In the genomic region with DNA sequence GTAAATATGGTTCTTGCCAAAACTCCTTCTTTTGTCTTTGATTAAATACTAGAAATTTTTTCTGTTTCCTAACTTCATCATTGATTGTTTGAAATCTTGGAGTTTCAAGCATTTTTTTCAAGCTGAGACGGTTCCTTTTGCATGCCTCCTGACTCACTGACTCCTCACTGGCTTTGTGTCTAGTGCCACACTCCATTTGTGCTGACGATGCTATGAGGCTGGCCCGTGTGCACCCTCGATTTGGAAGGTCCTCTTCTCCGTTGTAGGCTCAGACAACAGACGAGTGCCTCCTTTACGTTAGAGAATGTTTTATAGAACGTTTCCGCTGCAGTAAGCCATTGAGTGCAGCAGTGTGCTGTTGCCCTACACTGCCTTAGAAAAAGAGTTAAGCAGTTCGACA, we compare ENCODE assay signal across 19 cellular contexts. TPM values are rescaled to one million over a fixed set of nuclear protein-coding genes. Genes with fewer than 3 reads are reported as not detected.
A peak's percentile ranks its signal among the peaks of the same experiment; 100 is the strongest.
DNase-seq lines count a peak whose midpoint lies in the region; ATAC-seq and TF ChIP-seq lines count a peak whose summit lies in the region.
"Had no signal": no experiment of that assay in that cellular context is flagged by ENCODE, and none has a peak within 500 bp of the region (broad histone marks: within the 10 kb centered on the region; RNA-seq: fewer than 3 reads in every experiment).

No MANE protein-coding gene starts in this region.

- intact Hi-C loops in CD14-positive monocyte (cut with micrococcal nuclease): no loop called here
- intact Hi-C loops in CD4-positive, alpha-beta T cell (cut with DNase I, micrococcal nuclease): no loop called here

- no peaks in the 10 kb centered on the region for H3K27me3 ChIP-seq in lung (ENCODE audit: control insufficient read depth, insufficient read depth)
- H3K27me3 ChIP-seq in CD4-positive, alpha-beta T cell (ENCODE audit: control insufficient read depth, insufficient read depth, low read length): no peaks in the 10 kb centered on the region
- H3K27me3 ChIP-seq: left lung had no signal

- H3K4me3 ChIP-seq in lung: no peak overlapping the region
- H3K4me3 ChIP-seq: left lung, thoracic aorta had no signal

- H3K4me1 Mint-ChIP-seq in CD14-positive monocyte: peaks cover 83% of the 10 kb centered on the region
- H3K4me1 Mint-ChIP-seq in activated CD4-positive, alpha-beta memory T cell treated with anti-CD3 and anti-CD28 coated beads, Interleukin-2, amount 10 ng/mL, durations not matched to agents 7 days and 5 days: peaks cover 84% of the 10 kb centered on the region
- H3K4me1 Mint-ChIP-seq in CD4-positive, alpha-beta T cell (ENCODE audit: low read depth): peaks cover 4% of the 10 kb centered on the region

- H3K9me3 ChIP-seq in lung (ENCODE audit: control insufficient read depth in 2 of 2, insufficient read depth in 1 of 2, low read length in 1 of 2): peaks cover 0 to 2% of the 10 kb centered on the region in 2 donors
- no peaks in the 10 kb centered on the region for H3K9me3 ChIP-seq in CD4-positive, alpha-beta T cell (ENCODE audit: control insufficient read depth, low read length)
- H3K9me3 ChIP-seq: left lung, thoracic aorta had no signal

- H3K27ac Mint-ChIP-seq in CD14-positive monocyte: peak overlapping the region; percentile 70 to 92 (median 88)
- peak overlapping the region; percentile 84 for H3K27ac Mint-ChIP-seq in activated CD4-positive, alpha-beta memory T cell treated with anti-CD3 and anti-CD28 coated beads, Interleukin-2, amount 10 ng/mL, durations not matched to agents 7 days and 5 days
- H3K27ac Mint-ChIP-seq in CD4-positive, alpha-beta T cell: no peak overlapping the region

- no peak for ATAC-seq in lung (ENCODE audit: insufficient read depth, low FRiP score)
- ATAC-seq in HG03097 (IDR thresholded peaks at IDR 0.05; ENCODE audit: low FRiP score, unreplicated experiment): no peak
- ATAC-seq in HG02970 (IDR thresholded peaks at IDR 0.05; ENCODE audit: low FRiP score, unreplicated experiment): no peak
- ATAC-seq in CD4-positive, alpha-beta T cell (ENCODE audit: poor library complexity): no peak
- ATAC-seq: esophagus mucosa, left lung, Right ventricle myocardium inferior had no signal

- TF ChIP-seq CTCF in CD14-positive monocyte (IDR thresholded peaks at IDR 0.05) (no peak), lung (IDR thresholded peaks at IDR 0.05; ENCODE audit: control extremely low read depth, extremely low read depth) (no peak)
- no peak for TF ChIP-seq CTCF in CD4-positive, alpha-beta T cell (IDR thresholded peaks at IDR 0.05)

- 71 to 91% methylated on average over 10 of the region's 10 CpGs for WGBS in lung, 2 donors

- H3K9me3 Mint-ChIP-seq in CD14-positive monocyte: no peaks in the 10 kb centered on the region
- no peaks in the 10 kb centered on the region for H3K9me3 Mint-ChIP-seq in activated CD4-positive, alpha-beta memory T cell treated with anti-CD3 and anti-CD28 coated beads, Interleukin-2, amount 10 ng/mL, durations not matched to agents 7 days and 5 days
- H3K9me3 Mint-ChIP-seq in CD4-positive, alpha-beta T cell: no peaks in the 10 kb centered on the region
- H3K9me3 Mint-ChIP-seq: central memory CD8-positive, alpha-beta T cell had no signal

- peak overlapping the region in 1 of 2 donors; percentile 42 for H3K4me3 Mint-ChIP-seq in CD14-positive monocyte
- no peak overlapping the region for H3K4me3 Mint-ChIP-seq in activated CD4-positive, alpha-beta memory T cell treated with anti-CD3 and anti-CD28 coated beads, Interleukin-2, amount 10 ng/mL, durations not matched to agents 7 days and 5 days
- H3K4me3 Mint-ChIP-seq in CD4-positive, alpha-beta T cell: no peak overlapping the region
- H3K4me3 Mint-ChIP-seq: central memory CD8-positive, alpha-beta T cell had no signal

- peaks cover 0 to 1% of the 10 kb centered on the region in 2 donors for H3K4me1 ChIP-seq in lung (ENCODE audit: control insufficient read depth in 2 of 2, insufficient read depth in 2 of 2, low read length in 2 of 2)

- CTCF ChIA-PET in activated CD4-positive, alpha-beta memory T cell treated with anti-CD3 and anti-CD28 coated beads, Interleukin-2, amount 10 ng/mL, durations not matched to agents 7 days and 5 days (lab: Charles Lee): interaction anchor here (0.6 kb wide), 1 partner anchor 267 kb away, joined by 3 read pairs; no protein-coding TSS in a partner anchor
- CTCF ChIA-PET in CD4-positive, alpha-beta T cell (lab: Charles Lee): no interaction called here

- POLR2A ChIA-PET in activated CD4-positive, alpha-beta memory T cell treated with anti-CD3 and anti-CD28 coated beads, Interleukin-2, amount 10 ng/mL, durations not matched to agents 7 days and 5 days (lab: Charles Lee): interaction anchor here (14.0 kb wide), 1 partner anchor 12 kb away, joined by 415 read pairs; the partner anchor contains the start of gene CSGALNACT2
- POLR2A ChIA-PET in CD4-positive, alpha-beta T cell (lab: Charles Lee): no interaction called here

- no peak overlapping the region for H3K27ac ChIP-seq in lung (ENCODE audit: low read depth in 1 of 2, low read length in 1 of 2)
- no peak overlapping the region for H3K27ac ChIP-seq in CD4-positive, alpha-beta T cell (ENCODE audit: low read depth, low read length)
- H3K27ac ChIP-seq: thoracic aorta, VCaP had no signal

- peaks cover 0 to 6% of the 10 kb centered on the region in 2 donors for H3K36me3 Mint-ChIP-seq in CD14-positive monocyte
- no peaks in the 10 kb centered on the region for H3K36me3 Mint-ChIP-seq in activated CD4-positive, alpha-beta memory T cell treated with anti-CD3 and anti-CD28 coated beads, Interleukin-2, amount 10 ng/mL, durations not matched to agents 7 days and 5 days (ENCODE audit: low read depth)
- no peaks in the 10 kb centered on the region for H3K36me3 Mint-ChIP-seq in CD4-positive, alpha-beta T cell (ENCODE audit: low read depth)

- peaks cover 1 to 3% (median 2%) of the 10 kb centered on the region in 3 donors for H3K27me3 Mint-ChIP-seq in CD14-positive monocyte (ENCODE audit: low read depth in 3 of 3)
- no peaks in the 10 kb centered on the region for H3K27me3 Mint-ChIP-seq in activated CD4-positive, alpha-beta memory T cell treated with anti-CD3 and anti-CD28 coated beads, Interleukin-2, amount 10 ng/mL, durations not matched to agents 7 days and 5 days
- H3K27me3 Mint-ChIP-seq in CD4-positive, alpha-beta T cell: no peaks in the 10 kb centered on the region
- H3K27me3 Mint-ChIP-seq: central memory CD8-positive, alpha-beta T cell had no signal

- peak; percentile 53 for DNase-seq in AG08395 (ENCODE audit: low spot score)
- DNase-seq in CD14-positive monocyte (ENCODE audit: low spot score): no peak
- DNase-seq in activated CD4-positive, alpha-beta memory T cell treated with anti-CD3 and anti-CD28 coated beads, Interleukin-2, amount 10 ng/mL, durations not matched to agents 7 days and 5 days: no peak
- DNase-seq in lung (ENCODE audit: low spot score): peak; percentile 11
- DNase-seq in CD4-positive, alpha-beta T cell: no peak
- no peak for DNase-seq in DMS 273 treated with DMSO at 0.1 percent for 48 hours (lab: John Stamatoyannopoulos, UW)
- DNase-seq: amygdala, Calu3, Kasumi-1, NCI-H1105 treated with DMSO at 0.1 percent for 48 hours, NCI-H524 treated with DMSO at 0.1 percent for 48 hours had no signal

- H3K36me3 ChIP-seq in lung (ENCODE audit: control insufficient read depth in 2 of 2, insufficient read depth in 2 of 2, low read length in 2 of 2): no peaks in the 10 kb centered on the region
- H3K36me3 ChIP-seq: left lung, thoracic aorta had no signal

RNA-seq across cellular contexts. Expression of gene CSGALNACT2, which starts 10.8 kb away (rescaled TPM):
- 10 to 100 TPM; 43.7 to 48.2 TPM for polyA plus RNA-seq in CD14-positive monocyte
- total RNA-seq in activated CD4-positive, alpha-beta memory T cell treated with anti-CD3 and anti-CD28 coated beads, Interleukin-2, amount 10 ng/mL, durations not matched to agents 7 days and 5 days: 10 to 100 TPM; 64.8 to 66.2 TPM
- 10 to 100 TPM; 29.2 to 37.4 TPM for total RNA-seq in lung
- polyA plus RNA-seq in lung: 10 to 100 TPM in 1 of 2 donors, 1 to 10 TPM in 1; 9.8 to 48.4 TPM
- total RNA-seq in CD4-positive, alpha-beta T cell: 10 to 100 TPM; 59.4 to 60.9 TPM

RNA-seq across cellular contexts. Expression of gene RET, which starts 50.6 kb away (rescaled TPM):
- polyA plus RNA-seq in CD14-positive monocyte (under 1 TPM; 0.08 to 0.14 TPM), lung (under 1 TPM; 0.31 to 0.33 TPM)
- total RNA-seq in activated CD4-positive, alpha-beta memory T cell treated with anti-CD3 and anti-CD28 coated beads, Interleukin-2, amount 10 ng/mL, durations not matched to agents 7 days and 5 days: under 1 TPM; 0.28 to 0.50 TPM
- 1 to 10 TPM; 1.2 to 1.3 TPM for total RNA-seq in lung
- not detected for total RNA-seq in CD4-positive, alpha-beta T cell
- total RNA-seq: Calu3 had no signal

Comparison
In these comparisons a context has a peak if more than half of its experiments do, and no peak if none do; other contexts are left out.
1. DNase-seq: peak in AG08395 (single experiment) and lung (single experiment); none in CD14-positive monocyte (single experiment), activated CD4-positive, alpha-beta memory T cell treated with anti-CD3 and anti-CD28 coated beads, Interleukin-2, amount 10 ng/mL, durations not matched to agents 7 days and 5 days (single experiment), CD4-positive, alpha-beta T cell (0 of 10) and DMS 273 treated with DMSO at 0.1 percent for 48 hours (single experiment).